32 cellular contexts compared by ENCODE assay signal in the genomic region with DNA sequence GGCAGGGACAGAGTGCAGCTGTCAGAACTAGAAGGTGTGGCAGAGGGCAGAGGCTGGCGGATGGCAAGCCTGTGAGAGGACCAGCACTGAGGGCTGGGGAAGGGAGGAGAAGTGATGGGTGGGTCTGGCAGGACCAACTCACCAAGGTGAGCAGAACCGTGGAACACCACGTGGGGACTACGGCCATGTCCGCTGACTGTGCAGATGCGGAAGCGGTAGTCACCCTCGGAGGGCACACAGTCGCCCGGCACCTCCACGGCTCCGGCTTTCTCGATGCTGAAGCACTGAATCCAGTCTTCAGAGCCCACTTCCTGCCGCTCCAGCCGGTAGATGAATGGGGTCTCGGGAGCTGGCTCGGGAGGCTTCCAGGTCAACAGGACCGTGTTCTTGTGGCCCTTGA. TPM values are rescaled to one million over a fixed set of nuclear protein-coding genes. Genes with fewer than 3 reads are reported as not detected.
"Had no signal": no experiment of that assay in that cellular context is flagged by ENCODE, and none has a peak within 500 bp of the region (broad histone marks: within the 10 kb centered on the region; RNA-seq: fewer than 3 reads in every experiment).

No MANE protein-coding gene starts in this region.

- H3K27ac Mint-ChIP-seq: activated CD4-positive, alpha-beta memory T cell treated with anti-CD3 and anti-CD28 coated beads for 36 hours; activated CD4-positive, alpha-beta T cell treated with anti-CD3 and anti-CD28 coated beads, Interleukin-2, amount 10 ng/mL, durations not matched to agents 24 days and 14 days; activated naive CD4-positive, alpha-beta T cell treated with anti-CD3 and anti-CD28 coated beads, Interleukin-2, amount 50 U/mL, for 24 hours; activated naive CD8-positive, alpha-beta T cell treated with anti-CD3 and anti-CD28 coated beads, Interleukin-2, amount 50 U/mL, for 24 hours; activated T-helper 17 cell treated with anti-CD3 and anti-CD28 coated beads, Interleukin-2, amount 50 U/mL, for 72 hours; immature natural killer cell; nephron progenitor cell; T-helper 17 cell had no signal

- H3K36me3 ChIP-seq: transverse colon had no signal

- FAIRE-seq: urothelium cell line had no signal

- H3K36me3 Mint-ChIP-seq: activated CD4-positive, alpha-beta memory T cell treated with anti-CD3 and anti-CD28 coated beads for 36 hours; activated naive CD4-positive, alpha-beta T cell treated with anti-CD3 and anti-CD28 coated beads, Interleukin-2, amount 50 U/mL, for 24 hours; immature natural killer cell had no signal

- H3K4me3 Mint-ChIP-seq: activated CD4-positive, alpha-beta memory T cell treated with anti-CD3 and anti-CD28 coated beads for 36 hours; activated CD4-positive, alpha-beta T cell treated with anti-CD3 and anti-CD28 coated beads, Interleukin-2, amount 10 ng/mL, durations not matched to agents 24 days and 14 days; activated naive CD4-positive, alpha-beta T cell treated with anti-CD3 and anti-CD28 coated beads, Interleukin-2, amount 50 U/mL, for 24 hours; activated naive CD8-positive, alpha-beta T cell treated with anti-CD3 and anti-CD28 coated beads, Interleukin-2, amount 50 U/mL, for 24 hours; activated T-cell treated with anti-CD3 and anti-CD28 coated beads, Interleukin-2, amount 50 U/mL, for 4 hours; activated T-helper 17 cell treated with anti-CD3 and anti-CD28 coated beads, Interleukin-2, amount 50 U/mL, for 72 hours; immature natural killer cell; nephron progenitor cell; T-helper 17 cell had no signal

- H2AFZ ChIP-seq: parathyroid adenoma had no signal

- H3K4me1 Mint-ChIP-seq: activated CD4-positive, alpha-beta T cell treated with anti-CD3 and anti-CD28 coated beads, Interleukin-2, amount 10 ng/mL, durations not matched to agents 24 days and 14 days; activated naive CD4-positive, alpha-beta T cell treated with anti-CD3 and anti-CD28 coated beads, Interleukin-2, amount 50 U/mL, for 24 hours; activated naive CD8-positive, alpha-beta T cell treated with anti-CD3 and anti-CD28 coated beads, Interleukin-2, amount 50 U/mL, for 24 hours; activated T-helper 17 cell treated with anti-CD3 and anti-CD28 coated beads, Interleukin-2, amount 50 U/mL, for 72 hours; T-helper 17 cell had no signal

- H3K79me2 ChIP-seq: parathyroid adenoma had no signal

- H3K9me3 Mint-ChIP-seq: activated CD4-positive, alpha-beta memory T cell treated with anti-CD3 and anti-CD28 coated beads for 36 hours; activated CD4-positive, alpha-beta T cell treated with anti-CD3 and anti-CD28 coated beads, Interleukin-2, amount 10 ng/mL, durations not matched to agents 24 days and 14 days; activated naive CD4-positive, alpha-beta T cell treated with anti-CD3 and anti-CD28 coated beads, Interleukin-2, amount 50 U/mL, for 24 hours; activated naive CD8-positive, alpha-beta T cell treated with anti-CD3 and anti-CD28 coated beads, Interleukin-2, amount 50 U/mL, for 24 hours; activated T-cell treated with anti-CD3 and anti-CD28 coated beads, Interleukin-2, amount 50 U/mL, for 4 hours; activated T-helper 17 cell treated with anti-CD3 and anti-CD28 coated beads, Interleukin-2, amount 50 U/mL, for 72 hours; nephron progenitor cell had no signal

- H3K9ac ChIP-seq: parathyroid adenoma had no signal

- H3K27ac ChIP-seq: esophagus muscularis mucosa, foreskin keratinocyte, heart left ventricle, lower lobe of right lung, parathyroid adenoma, psoas muscle, testis, transverse colon, WERI-Rb-1 had no signal

- H3K9me3 ChIP-seq: esophagus muscularis mucosa, heart left ventricle, lower lobe of right lung, psoas muscle, testis, transverse colon had no signal

- H3K4me3 ChIP-seq: esophagus muscularis mucosa, heart left ventricle, lower lobe of right lung, psoas muscle, testis, transverse colon had no signal

- H3K27me3 ChIP-seq: esophagus muscularis mucosa, foreskin keratinocyte, testis had no signal

- DNase-seq: activated CD4-positive, alpha-beta memory T cell treated with anti-CD3 and anti-CD28 coated beads for 36 hours; activated CD4-positive, alpha-beta T cell treated with anti-CD3 and anti-CD28 coated beads, Interleukin-2, amount 10 ng/mL, durations not matched to agents 24 days and 14 days; activated CD4-positive, CD25-positive, alpha-beta regulatory T cell treated with anti-CD3 and anti-CD28 coated beads, Interleukin-2, amount 50 U/mL, for 72 hours; activated CD8-positive, alpha-beta memory T cell treated with anti-CD3 and anti-CD28 coated beads, Interleukin-2, amount 50 U/mL, for 4 hours; activated gamma-delta T cell treated with Interleukin-2 at 50 U/mL for 16 hours; activated naive CD8-positive, alpha-beta T cell treated with anti-CD3 and anti-CD28 coated beads, Interleukin-2, amount 50 U/mL, for 24 hours; activated T-cell treated with anti-CD3 and anti-CD28 coated beads, Interleukin-2, amount 50 U/mL, for 4 hours; amygdala; central memory CD4-positive, alpha-beta T cell; foreskin keratinocyte; hypothalamus; immature natural killer cell; lower lobe of right lung; mesenchymal stem cell; nephron progenitor cell; nucleus accumbens; psoas muscle; stimulated activated naive CD4-positive, alpha-beta T cell treated with Interleukin-2 at 50 U/mL for 16 hours; T-helper 17 cell; T1000; testis; transverse colon; WERI-Rb-1 had no signal

- ATAC-seq: activated naive CD8-positive, alpha-beta T cell treated with anti-CD3 and anti-CD28 coated beads, Interleukin-2, amount 50 U/mL, for 24 hours; activated T-cell treated with anti-CD3 and anti-CD28 coated beads, Interleukin-2, amount 50 U/mL, for 4 hours; activated T-helper 17 cell treated with anti-CD3 and anti-CD28 coated beads, Interleukin-2, amount 50 U/mL, for 72 hours; foreskin keratinocyte; heart left ventricle; lower lobe of right lung; psoas muscle; T-helper 17 cell had no signal

RNA-seq across cellular contexts. Expression of a gene that starts 5.0 kb away (rescaled TPM):
- total RNA-seq: activated CD4-positive, alpha-beta memory T cell treated with anti-CD3 and anti-CD28 coated beads for 36 hours; activated CD4-positive, alpha-beta T cell treated with anti-CD3 and anti-CD28 coated beads, Interleukin-2, amount 10 ng/mL, durations not matched to agents 24 days and 14 days; activated CD8-positive, alpha-beta memory T cell treated with anti-CD3 and anti-CD28 coated beads for 36 hours; activated T-cell treated with anti-CD3 and anti-CD28 coated beads, Interleukin-2, amount 50 U/mL, for 4 hours; activated T-helper 17 cell treated with anti-CD3 and anti-CD28 coated beads, Interleukin-2, amount 50 U/mL, for 72 hours; kidney epithelial cell; lower lobe of right lung; mononuclear cell; T-helper 17 cell; transverse colon had no signal
- polyA plus RNA-seq: immature natural killer cell had no signal

RNA-seq across cellular contexts. Expression of a gene that starts 23.3 kb away (rescaled TPM):
- total RNA-seq: mononuclear cell had no signal
